ENCODE assay signal across 1 cellular context in genomic region chr3:154252759-154253638, GRCh38.
TF ChIP-seq lines count a peak whose summit lies in the region.

No MANE protein-coding gene starts in this region.

TF ChIP-seq in HepG2, 621 proteins besides CTCF, POLR2A, EP300 and RAD21 (continued from another document and continues in another):
- TF ChIP-seq DMTF1 (CRISPR knock-in tag; IDR thresholded peaks at IDR 0.05) (no peak), ZNF337 (CRISPR knock-in tag; IDR thresholded peaks at IDR 0.05; ENCODE audit: borderline replicate concordance, low read depth) (no peak), SP1 (IDR thresholded peaks at IDR 0.05) (no peak), SP1 (CRISPR knock-in tag; IDR thresholded peaks at IDR 0.05) (no peak), ZNF567 (CRISPR knock-in tag; IDR thresholded peaks at IDR 0.05; ENCODE audit: borderline replicate concordance) (no peak), KDM5A (IDR thresholded peaks at IDR 0.05; ENCODE audit: borderline replicate concordance, low read length) (no peak), HMG20A (CRISPR knock-in tag; IDR thresholded peaks at IDR 0.05; ENCODE audit: borderline replicate concordance) (0 out of 2 replicates have a peak, but pooled peaks have one; percentile 11), ZNF562 (CRISPR knock-in tag; IDR thresholded peaks at IDR 0.05; ENCODE audit: borderline replicate concordance) (no peak), ZNF446 (CRISPR knock-in tag; IDR thresholded peaks at IDR 0.05) (no peak), ZNF747 (CRISPR knock-in tag; IDR thresholded peaks at IDR 0.05; ENCODE audit: borderline replicate concordance) (no peak), MZF1 (CRISPR knock-in tag; IDR thresholded peaks at IDR 0.05; ENCODE audit: borderline replicate concordance) (no peak), ZMYM2 (CRISPR knock-in tag; IDR thresholded peaks at IDR 0.05) (no peak), AKAP8 (CRISPR knock-in tag; IDR thresholded peaks at IDR 0.05) (no peak), HNF1B (CRISPR knock-in tag; IDR thresholded peaks at IDR 0.05) (0 out of 2 replicates have a peak, but pooled peaks have one; percentile 43), ZBTB34 (CRISPR knock-in tag; IDR thresholded peaks at IDR 0.05) (no peak), ZNF746 (CRISPR knock-in tag; IDR thresholded peaks at IDR 0.05) (no peak), ATF3 (CRISPR knock-in tag; IDR thresholded peaks at IDR 0.05) (no peak), ZNF17 (CRISPR knock-in tag; IDR thresholded peaks at IDR 0.05) (no peak), SATB2 (CRISPR knock-in tag; IDR thresholded peaks at IDR 0.05) (no peak), ZNF879 (CRISPR knock-in tag; IDR thresholded peaks at IDR 0.05) (no peak), MIER3 (CRISPR knock-in tag; IDR thresholded peaks at IDR 0.05; ENCODE audit: borderline replicate concordance) (no peak), PLRG1 (conservative IDR thresholded peaks at IDR 0.05) (no peak), ZSCAN22 (CRISPR knock-in tag; IDR thresholded peaks at IDR 0.05) (no peak), ZSCAN21 (CRISPR knock-in tag; IDR thresholded peaks at IDR 0.05; ENCODE audit: borderline replicate concordance) (no peak), ATF7 (IDR thresholded peaks at IDR 0.05) (no peak), ATF7 (CRISPR knock-in tag; IDR thresholded peaks at IDR 0.05) (no peak), HES4 (CRISPR knock-in tag; IDR thresholded peaks at IDR 0.05; ENCODE audit: borderline replicate concordance) (no peak), TGIF2 (CRISPR knock-in tag; IDR thresholded peaks at IDR 0.05) (no peak), KDM4B (CRISPR knock-in tag; IDR thresholded peaks at IDR 0.05) (no peak), EEA1 (CRISPR knock-in tag; IDR thresholded peaks at IDR 0.05; ENCODE audit: borderline replicate concordance) (no peak), STAT5B (CRISPR knock-in tag; IDR thresholded peaks at IDR 0.05) (no peak), ZBTB25 (CRISPR knock-in tag; IDR thresholded peaks at IDR 0.05) (no peak), ZNF564 (CRISPR knock-in tag; IDR thresholded peaks at IDR 0.05) (no peak), ZNF563 (CRISPR knock-in tag; IDR thresholded peaks at IDR 0.05) (no peak), PAX8 (CRISPR knock-in tag; IDR thresholded peaks at IDR 0.05; ENCODE audit: borderline replicate concordance) (no peak), FOXO4 (CRISPR knock-in tag; conservative IDR thresholded peaks at IDR 0.05) (no peak), CENPX (CRISPR knock-in tag; IDR thresholded peaks at IDR 0.05) (no peak), ZNF619 (CRISPR knock-in tag; IDR thresholded peaks at IDR 0.05) (no peak), LCORL (IDR thresholded peaks at IDR 0.05) (no peak), LCORL (CRISPR knock-in tag; IDR thresholded peaks at IDR 0.05) (no peak; the same call in 1 of the 2 replicates), ZBTB42 (CRISPR knock-in tag; IDR thresholded peaks at IDR 0.05) (no peak), ZNF317 (CRISPR knock-in tag; IDR thresholded peaks at IDR 0.05) (no peak), ZNF382 (CRISPR knock-in tag; IDR thresholded peaks at IDR 0.05; ENCODE audit: borderline replicate concordance) (no peak), KMT2B (CRISPR knock-in tag; IDR thresholded peaks at IDR 0.05) (no peak), DR1 (CRISPR knock-in tag; IDR thresholded peaks at IDR 0.05) (no peak), ZNF530 (CRISPR knock-in tag; IDR thresholded peaks at IDR 0.05; ENCODE audit: low read depth) (no peak), ZNF282 (IDR thresholded peaks at IDR 0.05; ENCODE audit: partially characterized antibody) (no peak), NFE2L2 (IDR thresholded peaks at IDR 0.05; ENCODE audit: low read length) (no peak), ZNF367 (CRISPR knock-in tag; IDR thresholded peaks at IDR 0.05; ENCODE audit: borderline replicate concordance) (no peak), CERS6 (CRISPR knock-in tag; IDR thresholded peaks at IDR 0.05) (no peak), ELF4 (CRISPR knock-in tag; IDR thresholded peaks at IDR 0.05; ENCODE audit: borderline replicate concordance) (no peak), ZNF503 (CRISPR knock-in tag; IDR thresholded peaks at IDR 0.05) (no peak), ISL2 (CRISPR knock-in tag; IDR thresholded peaks at IDR 0.05) (peak; percentile 43; the same call in 1 of the 2 replicates), ZNF775 (CRISPR knock-in tag; IDR thresholded peaks at IDR 0.05; ENCODE audit: borderline replicate concordance) (no peak), YY1 (IDR thresholded peaks at IDR 0.05; ENCODE audit: insufficient read depth, insufficient replicate concordance, low read depth, low read length) (peak; percentile 40), HNRNPH1 (optimal IDR thresholded peaks at IDR 0.05; ENCODE audit: low read depth, low read length) (no peak), SRY (CRISPR knock-in tag; IDR thresholded peaks at IDR 0.05) (no peak), PBX2 (CRISPR knock-in tag; IDR thresholded peaks at IDR 0.05) (no peak), ZNF136 (CRISPR knock-in tag; IDR thresholded peaks at IDR 0.05; ENCODE audit: low read depth) (no peak), AFF4 (CRISPR knock-in tag; IDR thresholded peaks at IDR 0.05) (no peak)
